In genomic region chr16:87832759-87833502, GRCh38 we compare ENCODE assay signal across 14 cellular contexts. TPM values are rescaled to one million over a fixed set of nuclear protein-coding genes. Genes with fewer than 3 reads are reported as not detected.
DNase-seq lines count a peak whose midpoint lies in the region; ATAC-seq lines count a peak whose summit lies in the region.
"Had no signal": no experiment of that assay in that cellular context is flagged by ENCODE, and none has a peak within 500 bp of the region (broad histone marks: within the 10 kb centered on the region; RNA-seq: fewer than 3 reads in every experiment).

No MANE protein-coding gene starts in this region.

- H3K36me3 Mint-ChIP-seq in activated CD4-positive, alpha-beta memory T cell treated with anti-CD3 and anti-CD28 coated beads for 36 hours = peaks cover 63% of the 10 kb centered on the region
- peaks cover 69% of the 10 kb centered on the region for H3K36me3 Mint-ChIP-seq in activated CD4-positive, alpha-beta memory T cell treated with anti-CD3 and anti-CD28 coated beads, Interleukin-2, amount 10 ng/mL, durations not matched to agents 7 days and 5 days (ENCODE audit: low read depth)
- H3K36me3 Mint-ChIP-seq in activated T-cell treated with anti-CD3 and anti-CD28 coated beads, Interleukin-2, amount 50 U/mL, for 4 hours (ENCODE audit: insufficient read depth) = peaks cover 33% of the 10 kb centered on the region

- intact Hi-C loops in activated CD4-positive, alpha-beta memory T cell treated with anti-CD3 and anti-CD28 coated beads for 36 hours (cut with micrococcal nuclease) = no loop called here

- no peaks in the 10 kb centered on the region for H3K9me3 Mint-ChIP-seq in activated CD4-positive, alpha-beta memory T cell treated with anti-CD3 and anti-CD28 coated beads for 36 hours
- H3K9me3 Mint-ChIP-seq in activated CD4-positive, alpha-beta memory T cell treated with anti-CD3 and anti-CD28 coated beads, Interleukin-2, amount 10 ng/mL, durations not matched to agents 7 days and 5 days = no peaks in the 10 kb centered on the region
- no peaks in the 10 kb centered on the region for H3K9me3 Mint-ChIP-seq in activated T-cell treated with anti-CD3 and anti-CD28 coated beads, Interleukin-2, amount 50 U/mL, for 4 hours

- no peak for ATAC-seq in activated T-cell treated with anti-CD3 and anti-CD28 coated beads, Interleukin-2, amount 50 U/mL, for 4 hours
- ATAC-seq in GM18520 (IDR thresholded peaks at IDR 0.05; ENCODE audit: unreplicated experiment) = no peak
- ATAC-seq: mucosa of descending colon, SK-N-SH treated with all-trans-retinoic acid at 6 μM for 48 hours had no signal

- DNase-seq in activated CD4-positive, alpha-beta memory T cell treated with anti-CD3 and anti-CD28 coated beads for 36 hours = peak; percentile 10
- DNase-seq in activated CD4-positive, alpha-beta memory T cell treated with anti-CD3 and anti-CD28 coated beads, Interleukin-2, amount 10 ng/mL, durations not matched to agents 7 days and 5 days = no peak
- DNase-seq in Kasumi-1 (lab: John Stamatoyannopoulos, UW) (peak; percentile 69 to 74), pons (ENCODE audit: low spot score) (peak; percentile 53), NCI-H446 treated with DMSO at 0.1 percent for 48 hours (lab: John Stamatoyannopoulos, UW) (no peak), foreskin melanocyte (no peak)
- DNase-seq in activated T-cell treated with anti-CD3 and anti-CD28 coated beads, Interleukin-2, amount 50 U/mL, for 4 hours = peak; percentile 20
- DNase-seq: NCI-H1930; NCI-H510A treated with DMSO at 0.1 percent for 48 hours; PC-9; stimulated activated naive CD4-positive, alpha-beta T cell treated with Interleukin-2 at 50 U/mL for 16 hours had no signal

- CTCF ChIA-PET in activated CD4-positive, alpha-beta memory T cell treated with anti-CD3 and anti-CD28 coated beads for 36 hours (lab: Charles Lee) = interaction anchor here (0.8 to 3.8 kb wide), 3 partner anchors 17 to 54 kb away, joined by 4 to 20 read pairs (median 4); no protein-coding TSS in a partner anchor
- CTCF ChIA-PET in activated CD4-positive, alpha-beta memory T cell treated with anti-CD3 and anti-CD28 coated beads, Interleukin-2, amount 10 ng/mL, durations not matched to agents 7 days and 5 days (lab: Charles Lee) = interaction anchor here (1.6 kb wide), 1 partner anchor 54 kb away, joined by 6 read pairs; no protein-coding TSS in a partner anchor

- no peaks in the 10 kb centered on the region for H3K27me3 Mint-ChIP-seq in activated CD4-positive, alpha-beta memory T cell treated with anti-CD3 and anti-CD28 coated beads for 36 hours
- no peaks in the 10 kb centered on the region for H3K27me3 Mint-ChIP-seq in activated CD4-positive, alpha-beta memory T cell treated with anti-CD3 and anti-CD28 coated beads, Interleukin-2, amount 10 ng/mL, durations not matched to agents 7 days and 5 days
- no peaks in the 10 kb centered on the region for H3K27me3 Mint-ChIP-seq in activated T-cell treated with anti-CD3 and anti-CD28 coated beads, Interleukin-2, amount 50 U/mL, for 4 hours (ENCODE audit: low read depth)

- no peak overlapping the region for H3K27ac Mint-ChIP-seq in activated CD4-positive, alpha-beta memory T cell treated with anti-CD3 and anti-CD28 coated beads for 36 hours
- H3K27ac Mint-ChIP-seq in activated CD4-positive, alpha-beta memory T cell treated with anti-CD3 and anti-CD28 coated beads, Interleukin-2, amount 10 ng/mL, durations not matched to agents 7 days and 5 days = no peak overlapping the region

- POLR2A ChIA-PET in activated CD4-positive, alpha-beta memory T cell treated with anti-CD3 and anti-CD28 coated beads for 36 hours (lab: Charles Lee) = interaction anchor here (1.7 kb wide), 1 partner anchor 13 kb away, joined by 4 read pairs; no protein-coding TSS in a partner anchor
- POLR2A ChIA-PET in activated CD4-positive, alpha-beta memory T cell treated with anti-CD3 and anti-CD28 coated beads, Interleukin-2, amount 10 ng/mL, durations not matched to agents 7 days and 5 days (lab: Charles Lee) = interaction anchor here (1.5 kb wide), 1 partner anchor 54 kb away, joined by 5 read pairs; no protein-coding TSS in a partner anchor

- no peak overlapping the region for H3K4me3 Mint-ChIP-seq in activated CD4-positive, alpha-beta memory T cell treated with anti-CD3 and anti-CD28 coated beads for 36 hours
- H3K4me3 Mint-ChIP-seq in activated CD4-positive, alpha-beta memory T cell treated with anti-CD3 and anti-CD28 coated beads, Interleukin-2, amount 10 ng/mL, durations not matched to agents 7 days and 5 days = no peak overlapping the region
- H3K4me3 Mint-ChIP-seq in activated T-cell treated with anti-CD3 and anti-CD28 coated beads, Interleukin-2, amount 50 U/mL, for 4 hours = no peak overlapping the region

- no peaks in the 10 kb centered on the region for H3K4me1 Mint-ChIP-seq in activated CD4-positive, alpha-beta memory T cell treated with anti-CD3 and anti-CD28 coated beads for 36 hours (ENCODE audit: low read depth)
- H3K4me1 Mint-ChIP-seq in activated CD4-positive, alpha-beta memory T cell treated with anti-CD3 and anti-CD28 coated beads, Interleukin-2, amount 10 ng/mL, durations not matched to agents 7 days and 5 days = peaks cover 2% of the 10 kb centered on the region
- H3K4me1 Mint-ChIP-seq in activated T-cell treated with anti-CD3 and anti-CD28 coated beads, Interleukin-2, amount 50 U/mL, for 4 hours (ENCODE audit: low read depth) = no peaks in the 10 kb centered on the region

RNA-seq across cellular contexts. Expression of gene SLC7A5, which starts 36.4 kb away (rescaled TPM):
- total RNA-seq in activated CD4-positive, alpha-beta memory T cell treated with anti-CD3 and anti-CD28 coated beads for 36 hours = 100 to 1,000 TPM; 262 TPM
- total RNA-seq in activated CD4-positive, alpha-beta memory T cell treated with anti-CD3 and anti-CD28 coated beads, Interleukin-2, amount 10 ng/mL, durations not matched to agents 7 days and 5 days = 100 to 1,000 TPM; 178 to 187 TPM
- 100 to 1,000 TPM; 814 to 984 (median 886) TPM for total RNA-seq in activated T-cell treated with anti-CD3 and anti-CD28 coated beads, Interleukin-2, amount 50 U/mL, for 4 hours

Comparison
In these comparisons a context has a peak if more than half of its experiments do, and no peak if none do; other contexts are left out.
1. DNase-seq: peak in activated CD4-positive, alpha-beta memory T cell treated with anti-CD3 and anti-CD28 coated beads for 36 hours (single experiment), Kasumi-1 (2 of 2), activated T-cell treated with anti-CD3 and anti-CD28 coated beads, Interleukin-2, amount 50 U/mL, for 4 hours (single experiment) and pons (single experiment); none in activated CD4-positive, alpha-beta memory T cell treated with anti-CD3 and anti-CD28 coated beads, Interleukin-2, amount 10 ng/mL, durations not matched to agents 7 days and 5 days (single experiment), NCI-H446 treated with DMSO at 0.1 percent for 48 hours (single experiment) and foreskin melanocyte (single experiment).